In genomic region chr14:73462078-73462715, GRCh38 we compare ENCODE assay signal across 1 cellular context.
TF ChIP-seq lines count a peak whose summit lies in the region.

No MANE protein-coding gene starts in this region.

TF ChIP-seq in HepG2, 621 proteins besides CTCF, POLR2A, EP300 and RAD21 (continued from another document and continues in another):
- TF ChIP-seq ZNF512B (CRISPR knock-in tag; IDR thresholded peaks at IDR 0.05; ENCODE audit: borderline replicate concordance) (peak; percentile 36; the same call in 1 of the 2 replicates), GFI1 (CRISPR knock-in tag; IDR thresholded peaks at IDR 0.05; ENCODE audit: borderline replicate concordance) (peak; percentile 69), ZNF773 (CRISPR knock-in tag; IDR thresholded peaks at IDR 0.05; ENCODE audit: borderline replicate concordance) (no peak), HDAC2 (CRISPR knock-in tag; IDR thresholded peaks at IDR 0.05) (peak; percentile 89), ZNF160 (CRISPR knock-in tag; IDR thresholded peaks at IDR 0.05) (peak; percentile 60; the same call in 1 of the 2 replicates), THAP7 (CRISPR knock-in tag; IDR thresholded peaks at IDR 0.05) (no peak), ZNF674 (CRISPR knock-in tag; IDR thresholded peaks at IDR 0.05; ENCODE audit: low read depth) (no peak), KAT2B (IDR thresholded peaks at IDR 0.05; ENCODE audit: borderline replicate concordance, low read depth, low read length) (no peak), ZIK1 (CRISPR knock-in tag; IDR thresholded peaks at IDR 0.05; ENCODE audit: borderline replicate concordance, low read depth) (peak; percentile 74; the same call in 1 of the 2 replicates), JUNB (CRISPR knock-in tag; IDR thresholded peaks at IDR 0.05; ENCODE audit: borderline replicate concordance) (no peak), NRL (CRISPR knock-in tag; IDR thresholded peaks at IDR 0.05; ENCODE audit: borderline replicate concordance) (no peak), FOXK2 (IDR thresholded peaks at IDR 0.05) (0 out of 2 replicates have a peak, but pooled peaks have one; percentile 10), ARNTL (CRISPR knock-in tag; IDR thresholded peaks at IDR 0.05) (peak; percentile 89), ZFP1 (CRISPR knock-in tag; IDR thresholded peaks at IDR 0.05) (peak; percentile 30; the same call in 1 of the 2 replicates), XRCC5 (optimal IDR thresholded peaks at IDR 0.05; ENCODE audit: low read length) (peak; percentile 90), ELF3 (CRISPR knock-in tag; IDR thresholded peaks at IDR 0.05) (peak; percentile 79), ZNF530 (CRISPR knock-in tag; IDR thresholded peaks at IDR 0.05; ENCODE audit: low read depth) (no peak), ZNF563 (CRISPR knock-in tag; IDR thresholded peaks at IDR 0.05) (peak; percentile 64; the same call in 1 of the 2 replicates), MIER3 (CRISPR knock-in tag; IDR thresholded peaks at IDR 0.05; ENCODE audit: borderline replicate concordance) (peak; percentile 47; the same call in 1 of the 2 replicates), WIZ (CRISPR knock-in tag; IDR thresholded peaks at IDR 0.05) (no peak; the same call in 1 of the 2 replicates), ZNF501 (CRISPR knock-in tag; IDR thresholded peaks at IDR 0.05) (peak; percentile 89), ATF6 (CRISPR knock-in tag; conservative IDR thresholded peaks at IDR 0.05) (no peak), RBM39 (IDR thresholded peaks at IDR 0.05; ENCODE audit: low read depth, low read length, poor library complexity, severe bottlenecking) (no peak), GABPB1 (CRISPR knock-in tag; IDR thresholded peaks at IDR 0.05) (peak; percentile 45; the same call in 1 of the 2 replicates), NFIC (IDR thresholded peaks at IDR 0.05; ENCODE audit: low read length) (peak; percentile 76), SP2 (CRISPR knock-in tag; IDR thresholded peaks at IDR 0.05) (peak; percentile 76), ZNF629 (CRISPR knock-in tag; conservative IDR thresholded peaks at IDR 0.05) (peak; percentile 49; the same call in 1 of the 2 replicates), MBD4 (IDR thresholded peaks at IDR 0.05; ENCODE audit: borderline replicate concordance, low read length) (no peak), MXD1 (CRISPR knock-in tag; IDR thresholded peaks at IDR 0.05) (no peak), ZNF615 (CRISPR knock-in tag; IDR thresholded peaks at IDR 0.05; ENCODE audit: borderline replicate concordance) (no peak), ZFY (CRISPR knock-in tag; IDR thresholded peaks at IDR 0.05) (peak; percentile 54), TCF7 (IDR thresholded peaks at IDR 0.05; ENCODE audit: low read depth) (no peak), SP140L (CRISPR knock-in tag; IDR thresholded peaks at IDR 0.05; ENCODE audit: borderline replicate concordance) (no peak), PTBP1 (IDR thresholded peaks at IDR 0.05; ENCODE audit: low read depth, low read length, poor library complexity, severe bottlenecking) (no peak), SNRNP70 (IDR thresholded peaks at IDR 0.05; ENCODE audit: low read depth, low read length) (no peak), ZNF678 (CRISPR knock-in tag; IDR thresholded peaks at IDR 0.05) (0 out of 2 replicates have a peak, but pooled peaks have one; percentile 31), SNAPC4 (CRISPR knock-in tag; IDR thresholded peaks at IDR 0.05) (0 out of 2 replicates have a peak, but pooled peaks have one; percentile 32), ZBTB40 (IDR thresholded peaks at IDR 0.05) (no peak), ZBTB40 (CRISPR knock-in tag; IDR thresholded peaks at IDR 0.05) (no peak; the same call in 1 of the 2 replicates), ZNF282 (IDR thresholded peaks at IDR 0.05; ENCODE audit: partially characterized antibody) (no peak), HDAC6 (IDR thresholded peaks at IDR 0.05; ENCODE audit: low read depth, low read length) (no peak), CREB3 (CRISPR knock-in tag; IDR thresholded peaks at IDR 0.05) (no peak), ATF7 (IDR thresholded peaks at IDR 0.05) (no peak), ATF7 (CRISPR knock-in tag; IDR thresholded peaks at IDR 0.05) (peak; percentile 70; the same call in 1 of the 2 replicates)
